ENCODE assay signal across 18 cellular contexts in the genomic region with DNA sequence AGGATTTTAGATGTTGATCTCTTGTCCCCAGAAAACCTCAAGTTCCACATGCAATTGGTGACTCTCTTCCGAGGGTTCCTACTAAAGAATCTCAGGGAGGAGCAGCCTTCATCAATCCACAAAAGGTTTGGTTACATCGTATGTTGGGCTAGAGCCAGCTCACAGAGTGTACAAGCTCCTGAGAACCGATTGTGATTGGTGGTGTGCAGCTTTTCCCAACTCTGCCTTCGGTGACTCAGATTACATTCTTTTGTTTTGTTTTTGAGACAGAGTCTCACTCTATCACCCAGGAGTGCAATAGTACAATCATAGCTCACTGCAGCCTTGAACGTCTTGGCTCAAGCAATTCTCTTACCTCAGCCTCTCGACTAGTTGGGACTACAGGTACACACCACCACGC.
DNase-seq lines count a peak whose midpoint lies in the region; ATAC-seq, FAIRE-seq and TF ChIP-seq lines count a peak whose summit lies in the region.
"Had no signal": no experiment of that assay in that cellular context is flagged by ENCODE, and none has a peak within 500 bp of the region (broad histone marks: within the 10 kb centered on the region; RNA-seq: fewer than 3 reads in every experiment).

No MANE protein-coding gene starts in this region.

- intact Hi-C loops in left ventricle myocardium superior (cut with micrococcal nuclease), result no loop called here

- H3K27me3 ChIP-seq in bronchial epithelial cell (ENCODE audit: control insufficient read depth, insufficient read depth, low read length), result peaks cover 2% of the 10 kb centered on the region
- H3K27me3 ChIP-seq: ascending aorta, Peyer's patch had no signal

- ATAC-seq in left ventricle myocardium superior, result peak; percentile 40
- no peak for ATAC-seq in HG03196 (IDR thresholded peaks at IDR 0.05; ENCODE audit: unreplicated experiment)

- H3K4me3 ChIP-seq in AG09309 (ENCODE audit: control insufficient read depth, low read depth, low read length) (no peak overlapping the region), bronchial epithelial cell (ENCODE audit: low read depth, low read length) (no peak overlapping the region)
- H3K4me3 ChIP-seq: ascending aorta, Peyer's patch, smooth muscle cell had no signal

- H3K36me3 Mint-ChIP-seq in HFFc6 (ENCODE audit: low read depth), result no peaks in the 10 kb centered on the region

- H3K9me3 Mint-ChIP-seq in HFFc6, result no peaks in the 10 kb centered on the region
- H3K9me3 Mint-ChIP-seq: activated CD4-positive, alpha-beta T cell treated with anti-CD3 and anti-CD28 coated beads, Interleukin-2, amount 10 ng/mL, durations not matched to agents 7 days and 5 days had no signal

- no peak overlapping the region for H3K4me3 Mint-ChIP-seq in HFFc6
- H3K4me3 Mint-ChIP-seq: activated CD4-positive, alpha-beta T cell treated with anti-CD3 and anti-CD28 coated beads, Interleukin-2, amount 10 ng/mL, durations not matched to agents 7 days and 5 days had no signal

- DNase-seq in AG09309 (ENCODE audit: low read depth) (peak; percentile 3), HFFc6 (peak; percentile 29), bronchial epithelial cell (ENCODE audit: low read depth) (peak; percentile 64), left ventricle myocardium superior (no peak), inferior parietal cortex (ENCODE audit: extremely low spot score) (no peak)
- DNase-seq in activated CD4-positive, alpha-beta T cell treated with anti-CD3 and anti-CD28 coated beads for 1 hour, result no peak
- DNase-seq in stimulated activated CD4-positive, alpha-beta T cell treated with anti-CD3 and anti-CD28 coated beads, Interleukin-12 subunit alpha, Interleukin-12 subunit beta, amount 100 ng/mL, for 4 hours, result no peak
- DNase-seq: activated CD4-positive, alpha-beta T cell treated with anti-CD3 and anti-CD28 coated beads, Interleukin-2, amount 10 ng/mL, durations not matched to agents 7 days and 5 days; activated naive CD4-positive, alpha-beta T cell treated with Interleukin-2 at 50 U/mL for 16 hours; AML-193; COR-L47; NCI-H1417; NCI-H2171 treated with DMSO at 0.1 percent for 48 hours; Peyer's patch; posterior cingulate gyrus had no signal

- peaks cover 13% of the 10 kb centered on the region for H3K27me3 Mint-ChIP-seq in HFFc6 (ENCODE audit: insufficient read depth)

- H3K4me1 Mint-ChIP-seq in HFFc6 (ENCODE audit: low read depth), result no peaks in the 10 kb centered on the region; the same call in 1 of the 2 replicates
- H3K4me1 Mint-ChIP-seq: activated CD4-positive, alpha-beta T cell treated with anti-CD3 and anti-CD28 coated beads, Interleukin-2, amount 10 ng/mL, durations not matched to agents 7 days and 5 days had no signal

- H3K27ac Mint-ChIP-seq in HFFc6, result no peak overlapping the region
- H3K27ac Mint-ChIP-seq: activated CD4-positive, alpha-beta T cell treated with anti-CD3 and anti-CD28 coated beads, Interleukin-2, amount 10 ng/mL, durations not matched to agents 7 days and 5 days had no signal

- FAIRE-seq in bronchial epithelial cell (lab: Jason Lieb, UNC), result no peak

- TF ChIP-seq CTCF in AG09309 (IDR thresholded peaks at IDR 0.05; ENCODE audit: control insufficient read depth, insufficient read depth, low read depth, low read length, missing control alignments) (no peak), HFFc6 (IDR thresholded peaks at IDR 0.05) (no peak), bronchial epithelial cell (IDR thresholded peaks at IDR 0.05; ENCODE audit: insufficient read depth, low read length, severe bottlenecking) (no peak)

- no peaks in the 10 kb centered on the region for H3K36me3 ChIP-seq in bronchial epithelial cell (ENCODE audit: control insufficient read depth, insufficient read depth, low read length)
- H3K36me3 ChIP-seq: ascending aorta, Peyer's patch had no signal

Comparison
In these comparisons a context has a peak if more than half of its experiments do, and no peak if none do; other contexts are left out.
1. DNase-seq: peak in AG09309 (single experiment), HFFc6 (single experiment) and bronchial epithelial cell (single experiment); none in left ventricle myocardium superior (single experiment), inferior parietal cortex (single experiment), activated CD4-positive, alpha-beta T cell treated with anti-CD3 and anti-CD28 coated beads for 1 hour (single experiment) and stimulated activated CD4-positive, alpha-beta T cell treated with anti-CD3 and anti-CD28 coated beads, Interleukin-12 subunit alpha, Interleukin-12 subunit beta, amount 100 ng/mL, for 4 hours (single experiment).